Comparison of ENCODE assay signal across 14 cellular contexts in genomic region chr11:44910591-44910990, GRCh38.
"Had no signal": no experiment of that assay in that cellular context is flagged by ENCODE, and none has a peak within 500 bp of the region (broad histone marks: within the 10 kb centered on the region; RNA-seq: fewer than 3 reads in every experiment).

No MANE protein-coding gene starts in this region.

- H3K9me3 Mint-ChIP-seq: activated B cell treated with CpG ODN at 0.5 μM for 24 hours; activated naive CD4-positive, alpha-beta T cell treated with anti-CD3 and anti-CD28 coated beads for 36 hours; activated T-cell treated with anti-CD3 and anti-CD28 coated beads, Interleukin-2, amount 50 U/mL, for 4 hours; memory B cell; nephron; stimulated activated memory B cell treated with anti-CD40 and anti-IgM and Interleukin-4, amounts not matched to agents 10 μg/mL and 1 μg/mL and 100 μg/mL, for 72 hours had no signal

- H3K36me3 Mint-ChIP-seq: memory B cell; stimulated activated memory B cell treated with anti-CD40 and anti-IgM and Interleukin-4, amounts not matched to agents 10 μg/mL and 1 μg/mL and 100 μg/mL, for 72 hours had no signal

- H3K4me3 Mint-ChIP-seq: activated B cell treated with CpG ODN at 0.5 μM for 24 hours; activated CD4-positive, alpha-beta T cell treated with anti-CD3 and anti-CD28 coated beads for 36 hours; activated naive CD4-positive, alpha-beta T cell treated with anti-CD3 and anti-CD28 coated beads for 36 hours; activated T-cell treated with anti-CD3 and anti-CD28 coated beads, Interleukin-2, amount 50 U/mL, for 4 hours; memory B cell; nephron; stimulated activated memory B cell treated with anti-CD40 and anti-IgM and Interleukin-4, amounts not matched to agents 10 μg/mL and 1 μg/mL and 100 μg/mL, for 72 hours had no signal

- H3K4me3 ChIP-seq: cardiac muscle cell, stomach, transverse colon had no signal

- H3K27me3 Mint-ChIP-seq: activated B cell treated with CpG ODN at 0.5 μM for 24 hours; activated CD4-positive, alpha-beta T cell treated with anti-CD3 and anti-CD28 coated beads for 36 hours had no signal

- H3K36me3 ChIP-seq: cardiac muscle cell, transverse colon had no signal

- H3K9me3 ChIP-seq: stomach, transverse colon had no signal

- H3K27me3 ChIP-seq: cardiac muscle cell, transverse colon had no signal

- FAIRE-seq: endometrium, small intestine, urothelium cell line had no signal

- H3K4me1 ChIP-seq: foreskin keratinocyte had no signal

- H3K27ac ChIP-seq: cardiac muscle cell, foreskin keratinocyte, stomach, transverse colon had no signal

- H3K27ac Mint-ChIP-seq: activated B cell treated with CpG ODN at 0.5 μM for 24 hours; activated CD4-positive, alpha-beta T cell treated with anti-CD3 and anti-CD28 coated beads for 36 hours; activated naive CD4-positive, alpha-beta T cell treated with anti-CD3 and anti-CD28 coated beads for 36 hours; memory B cell; stimulated activated memory B cell treated with anti-CD40 and anti-IgM and Interleukin-4, amounts not matched to agents 10 μg/mL and 1 μg/mL and 100 μg/mL, for 72 hours had no signal
